In genomic region chr14:69183735-69184134, GRCh38 we compare ENCODE assay signal across 20 cellular contexts. TPM values are rescaled to one million over a fixed set of nuclear protein-coding genes. Genes with fewer than 3 reads are reported as not detected.
DNase-seq lines count a peak whose midpoint lies in the region; ATAC-seq and TF ChIP-seq lines count a peak whose summit lies in the region.
"Had no signal": no experiment of that assay in that cellular context is flagged by ENCODE, and none has a peak within 500 bp of the region (broad histone marks: within the 10 kb centered on the region; RNA-seq: fewer than 3 reads in every experiment).

No MANE protein-coding gene starts in this region.

- no peak overlapping the region for H4K5ac ChIP-seq in IMR-90 (ENCODE audit: low read depth, low read length)

- no peaks in the 10 kb centered on the region for H3K79me1 ChIP-seq in IMR-90 (ENCODE audit: low read depth in 1 of 2, low read length in 2 of 2)

- H2BK120ac ChIP-seq in IMR-90 (ENCODE audit: low read depth, low read length): no peak overlapping the region

- no peak overlapping the region for H3K4ac ChIP-seq in IMR-90 (ENCODE audit: low read depth, low read length)

- H3K14ac ChIP-seq in IMR-90 (replicated peaks; ENCODE audit: low read depth, low read length): no peak overlapping the region

- dilution Hi-C loops in IMR-90 (cut with HindIII; ENCODE audit: low sequenced_read_pairs, unreplicated experiment): no loop called here

- H3K27me3 Mint-ChIP-seq in T-helper 17 cell: peaks cover 20% of the 10 kb centered on the region
- H3K27me3 Mint-ChIP-seq: activated naive CD4-positive, alpha-beta T cell treated with anti-CD3 and anti-CD28 coated beads, Interleukin-2, amount 50 U/mL, for 24 hours had no signal

- CTCF ChIA-PET in IMR-90 (lab: Yijun Ruan, JAX) (no interaction called here), PC-3 (lab: Charles Lee) (no interaction called here)

- H4K8ac ChIP-seq in IMR-90 (ENCODE audit: low read depth in 2 of 2, low read length in 2 of 2): no peak overlapping the region

- peak; percentile 70; the same call in 1 of the 2 replicates for ATAC-seq in IMR-90 (ENCODE audit: low read depth)
- peak; percentile 49 for ATAC-seq in PC-3
- ATAC-seq in upper lobe of right lung: peak; percentile 90
- ATAC-seq in GM21528 (IDR thresholded peaks at IDR 0.05; ENCODE audit: low FRiP score, unreplicated experiment): no peak
- ATAC-seq in T-helper 17 cell: no peak
- ATAC-seq: naive thymus-derived CD8-positive, alpha-beta T cell; psoas muscle; stimulated activated naive B cell treated with anti-CD40 and anti-IgM and Interleukin-4, amounts not matched to agents 10 μg/mL and 1 μg/mL and 100 μg/mL, for 72 hours had no signal

- in situ Hi-C loops in IMR-90 (cut with MboI; ENCODE audit: low sequenced_read_pairs): no loop called here

- H3K56ac ChIP-seq in IMR-90 (ENCODE audit: extremely low read depth, insufficient read depth, low read length): no peak overlapping the region

- peak; percentile 28 for DNase-seq in IMR-90
- DNase-seq in PC-3: no peak
- peak; percentile 2 for DNase-seq in fibroblast of mammary gland (ENCODE audit: low read depth)
- DNase-seq in upper lobe of right lung: no peak
- DNase-seq in SW 1271 (lab: John Stamatoyannopoulos, UW): no peak
- DNase-seq in T-helper 17 cell: no peak
- DNase-seq: activated CD4-positive, alpha-beta T cell treated with anti-CD3 and anti-CD28 coated beads, Interleukin-2, amount 10 ng/mL, durations not matched to agents 7 days and 5 days; DMS153; erythroblast; naive thymus-derived CD8-positive, alpha-beta T cell; NCI-H1417 treated with DMSO at 0.1 percent for 48 hours; NCI-H774; psoas muscle; stimulated activated naive B cell treated with anti-CD40 and anti-IgM and Interleukin-4, amounts not matched to agents 10 μg/mL and 1 μg/mL and 100 μg/mL, for 72 hours; transverse colon had no signal

- H2AFZ ChIP-seq in IMR-90 (replicated peaks; ENCODE audit: low read length, poor library complexity) (no peak overlapping the region), PC-3 (ENCODE audit: low read length) (no peak overlapping the region)

- H3K4me2 ChIP-seq in IMR-90 (ENCODE audit: low read depth, low read length): no peak overlapping the region
- no peak overlapping the region for H3K4me2 ChIP-seq in PC-3 (ENCODE audit: low read length)
- H3K4me2 ChIP-seq: BLaER1 had no signal

- no peak overlapping the region for H3K9ac ChIP-seq in IMR-90 (ENCODE audit: low read depth, low read length)
- no peak overlapping the region for H3K9ac ChIP-seq in PC-3 (ENCODE audit: low read length)
- H3K9ac ChIP-seq: BLaER1 had no signal

- no peaks in the 10 kb centered on the region for H4K20me1 ChIP-seq in IMR-90 (ENCODE audit: insufficient read depth, low read length)
- no peaks in the 10 kb centered on the region for H4K20me1 ChIP-seq in PC-3 (ENCODE audit: low read length)
- H4K20me1 ChIP-seq: BLaER1 had no signal

- H3K4me1 Mint-ChIP-seq in T-helper 17 cell: no peaks in the 10 kb centered on the region
- H3K4me1 Mint-ChIP-seq: activated CD4-positive, alpha-beta T cell treated with anti-CD3 and anti-CD28 coated beads, Interleukin-2, amount 10 ng/mL, durations not matched to agents 7 days and 5 days; activated naive CD4-positive, alpha-beta T cell treated with anti-CD3 and anti-CD28 coated beads, Interleukin-2, amount 50 U/mL, for 24 hours; naive thymus-derived CD8-positive, alpha-beta T cell; stimulated activated naive B cell treated with anti-CD40 and anti-IgM and Interleukin-4, amounts not matched to agents 10 μg/mL and 1 μg/mL and 100 μg/mL, for 72 hours had no signal

- H2BK20ac ChIP-seq in IMR-90 (ENCODE audit: low read depth, low read length): no peak overlapping the region

- intact Hi-C loops in IMR-90 (cut with micrococcal nuclease): no loop called here
- intact Hi-C loops in PC-3 (cut with micrococcal nuclease): no loop called here
- intact Hi-C loops in upper lobe of right lung (cut with DNase I): no loop called here

- H3K4me3 Mint-ChIP-seq in T-helper 17 cell: no peak overlapping the region
- H3K4me3 Mint-ChIP-seq: activated CD4-positive, alpha-beta T cell treated with anti-CD3 and anti-CD28 coated beads, Interleukin-2, amount 10 ng/mL, durations not matched to agents 7 days and 5 days; activated naive CD4-positive, alpha-beta T cell treated with anti-CD3 and anti-CD28 coated beads, Interleukin-2, amount 50 U/mL, for 24 hours; naive thymus-derived CD8-positive, alpha-beta T cell; stimulated activated naive B cell treated with anti-CD40 and anti-IgM and Interleukin-4, amounts not matched to agents 10 μg/mL and 1 μg/mL and 100 μg/mL, for 72 hours had no signal

- no peaks in the 10 kb centered on the region for H3K9me3 ChIP-seq in IMR-90 (ENCODE audit: control insufficient read depth, insufficient read depth, low read length)
- H3K9me3 ChIP-seq in PC-3 (ENCODE audit: low read length): no peaks in the 10 kb centered on the region
- H3K9me3 ChIP-seq in upper lobe of right lung: no peaks in the 10 kb centered on the region
- no peaks in the 10 kb centered on the region for H3K9me3 ChIP-seq in T-helper 17 cell (ENCODE audit: control insufficient read depth, low read length, poor library complexity, severe bottlenecking)
- H3K9me3 ChIP-seq: BLaER1, breast epithelium, psoas muscle, SJSA1, transverse colon had no signal

- H3K4me1 ChIP-seq in IMR-90 (ENCODE audit: control insufficient read depth, insufficient read depth, low read length) (no peaks in the 10 kb centered on the region), PC-3 (ENCODE audit: insufficient read depth, low read length) (no peaks in the 10 kb centered on the region), upper lobe of right lung (no peaks in the 10 kb centered on the region)
- H3K4me1 ChIP-seq: BLaER1, breast epithelium, psoas muscle, transverse colon had no signal

- WGBS in IMR-90 (ENCODE audit: extremely low coverage in 2 of 2, insufficient read length in 1 of 2), 2 experiments: no CpG with 5 or more reads among the region's 4 CpGs

- POLR2A ChIA-PET in IMR-90 (lab: Charles Lee; ENCODE audit: unreplicated experiment) (no interaction called here), PC-3 (lab: Charles Lee; ENCODE audit: unreplicated experiment) (interaction anchor here (0.7 kb wide), 1 partner anchor 42 kb away, joined by 4 read pairs; no protein-coding TSS in a partner anchor)

- no peak overlapping the region for H3K27ac Mint-ChIP-seq in T-helper 17 cell
- H3K27ac Mint-ChIP-seq: activated CD4-positive, alpha-beta T cell treated with anti-CD3 and anti-CD28 coated beads, Interleukin-2, amount 10 ng/mL, durations not matched to agents 7 days and 5 days; activated naive CD4-positive, alpha-beta T cell treated with anti-CD3 and anti-CD28 coated beads, Interleukin-2, amount 50 U/mL, for 24 hours; naive thymus-derived CD8-positive, alpha-beta T cell; stimulated activated naive B cell treated with anti-CD40 and anti-IgM and Interleukin-4, amounts not matched to agents 10 μg/mL and 1 μg/mL and 100 μg/mL, for 72 hours had no signal

- no peaks in the 10 kb centered on the region for H3K36me3 ChIP-seq in IMR-90 (ENCODE audit: control insufficient read depth, insufficient read depth, low read length)
- no peaks in the 10 kb centered on the region for H3K36me3 ChIP-seq in PC-3 (ENCODE audit: low read depth, low read length)
- H3K36me3 ChIP-seq in upper lobe of right lung: no peaks in the 10 kb centered on the region
- H3K36me3 ChIP-seq: BLaER1, breast epithelium, SJSA1, transverse colon had no signal

- no peaks in the 10 kb centered on the region for H3K36me3 Mint-ChIP-seq in T-helper 17 cell (ENCODE audit: low read depth)
- H3K36me3 Mint-ChIP-seq: activated naive CD4-positive, alpha-beta T cell treated with anti-CD3 and anti-CD28 coated beads, Interleukin-2, amount 50 U/mL, for 24 hours; naive thymus-derived CD8-positive, alpha-beta T cell had no signal

- TF ChIP-seq RAD21 in IMR-90 (IDR thresholded peaks at IDR 0.05; ENCODE audit: low read length): no peak

- no peak overlapping the region for H4K91ac ChIP-seq in IMR-90 (ENCODE audit: insufficient read depth, low read depth, low read length)

- no peaks in the 10 kb centered on the region for H3K9me2 ChIP-seq in PC-3 (replicated peaks; ENCODE audit: low read length)

- H3K18ac ChIP-seq in IMR-90 (ENCODE audit: low read depth, low read length): no peak overlapping the region

- no peaks in the 10 kb centered on the region for H3F3A ChIP-seq in PC-3 (ENCODE audit: low read length, unreplicated experiment)

- H3K4me3 ChIP-seq in IMR-90 (ENCODE audit: insufficient read depth, low read depth, low read length) (no peak overlapping the region), PC-3 (ENCODE audit: low read length) (no peak overlapping the region), fibroblast of mammary gland (ENCODE audit: control insufficient read depth, low read depth, low read length) (no peak overlapping the region), upper lobe of right lung (no peak overlapping the region)
- H3K4me3 ChIP-seq: BLaER1, breast epithelium, psoas muscle, SJSA1, transverse colon had no signal

- H2BK15ac ChIP-seq in IMR-90 (ENCODE audit: low read depth, low read length): no peak overlapping the region

- no peak overlapping the region for H3K27ac ChIP-seq in IMR-90 (ENCODE audit: insufficient read depth, low read length)
- no peak overlapping the region for H3K27ac ChIP-seq in PC-3 (ENCODE audit: low read length)
- H3K27ac ChIP-seq in upper lobe of right lung: no peak overlapping the region
- H3K27ac ChIP-seq: BLaER1, breast epithelium, psoas muscle, SJSA1, transverse colon had no signal

- no peaks in the 10 kb centered on the region for H3K9me1 ChIP-seq in IMR-90 (ENCODE audit: insufficient read depth, low read length)

- peaks cover 2% of the 10 kb centered on the region for H3K27me3 ChIP-seq in IMR-90 (ENCODE audit: control insufficient read depth, insufficient read depth, low read length)
- no peaks in the 10 kb centered on the region for H3K27me3 ChIP-seq in PC-3 (ENCODE audit: low read length)
- H3K27me3 ChIP-seq in upper lobe of right lung: no peaks in the 10 kb centered on the region
- H3K27me3 ChIP-seq: BLaER1, breast epithelium, SJSA1, transverse colon had no signal

- H3K79me2 ChIP-seq in PC-3 (ENCODE audit: low read length): no peaks in the 10 kb centered on the region

- no peak overlapping the region for H2AK9ac ChIP-seq in IMR-90 (replicated peaks; ENCODE audit: low read depth, low read length, poor library complexity)

- TF ChIP-seq CTCF in IMR-90 (conservative IDR thresholded peaks at IDR 0.05; ENCODE audit: low read depth, low read length) (no peak), PC-3 (conservative IDR thresholded peaks at IDR 0.05; ENCODE audit: low read depth, low read length) (no peak), fibroblast of mammary gland (conservative IDR thresholded peaks at IDR 0.05; ENCODE audit: control insufficient read depth, insufficient read depth, low read depth, low read length) (no peak), upper lobe of right lung (IDR thresholded peaks at IDR 0.05) (no peak)

- no peak overlapping the region for H3K23ac ChIP-seq in IMR-90 (ENCODE audit: low read depth, low read length)

- H2AK5ac ChIP-seq in IMR-90 (ENCODE audit: low read depth, low read length): no peak overlapping the region

- no peak for TF ChIP-seq POLR2A in IMR-90 (IDR thresholded peaks at IDR 0.05; ENCODE audit: low read depth, low read length)

- BruUV-seq in IMR-90 (replicated peaks; lab: Mats Ljungman, UMichigan): no TSS peak
- no TSS peak for BruUV-seq in PC-3 (replicated peaks; lab: Mats Ljungman, UMichigan)

- no peak overlapping the region for H2BK5ac ChIP-seq in IMR-90 (ENCODE audit: low read depth, low read length, poor library complexity, severe bottlenecking)

RNA-seq across cellular contexts. Expression of gene EXD2, which starts 7.6 kb away (rescaled TPM):
- total RNA-seq in IMR-90 (2012; rRNA removed) (12.8 and 13.3 TPM in 2 replicates), PC-3 (2014; rRNA removed) (19.0 and 19.9 TPM in 2 replicates), upper lobe of right lung (25.2 TPM), T-helper 17 cell (1 to 10 TPM; 4.6 to 5.1 TPM)
- polyA plus RNA-seq in IMR-90 (2012; rRNA removed): 9.0 and 11.0 TPM in 2 replicates
- 4.3 and 5.3 TPM in 2 replicates for polyA plus RNA-seq in IMR-90 (2012; cell fraction: cytosol; rRNA removed)
- 4.1 and 11.0 TPM in 2 replicates for polyA plus RNA-seq in IMR-90 (2012; cell fraction: nucleus; rRNA removed; ENCODE audit: low replicate concordance)

RNA-seq across cellular contexts. Expression of gene DCAF5, which starts 30.8 kb away (rescaled TPM):
- total RNA-seq in IMR-90 (2012; rRNA removed) (12.2 and 17.6 TPM in 2 replicates), PC-3 (2014; rRNA removed) (17.5 and 21.0 TPM in 2 replicates), upper lobe of right lung (57.3 TPM), T-helper 17 cell (10 to 100 TPM; 55.0 to 61.6 TPM)
- 29.9 and 30.4 TPM in 2 replicates for polyA plus RNA-seq in IMR-90 (2012; rRNA removed)
- 21.1 and 22.7 TPM in 2 replicates for polyA plus RNA-seq in IMR-90 (2012; cell fraction: cytosol; rRNA removed)
- 90.6 and 91.2 TPM in 2 replicates for polyA plus RNA-seq in IMR-90 (2012; cell fraction: nucleus; rRNA removed; ENCODE audit: low replicate concordance)

Comparison
In these comparisons a context has a peak if more than half of its experiments do, and no peak if none do; other contexts are left out.
1. ATAC-seq: peak in IMR-90 (single experiment), PC-3 (single experiment) and upper lobe of right lung (single experiment); none in GM21528 (single experiment) and T-helper 17 cell (single experiment).
2. DNase-seq: peak in IMR-90 (single experiment) and fibroblast of mammary gland (single experiment); none in PC-3 (single experiment), upper lobe of right lung (single experiment), SW 1271 (0 of 2) and T-helper 17 cell (0 of 3).